ENCODE assay signal across 10 cellular contexts in genomic region chr19:4329858-4330257, GRCh38. TPM values are rescaled to one million over a fixed set of nuclear protein-coding genes. Genes with fewer than 3 reads are reported as not detected.
DNase-seq lines count a peak whose midpoint lies in the region; TF ChIP-seq lines count a peak whose summit lies in the region.
"Had no signal": no experiment of that assay in that cellular context is flagged by ENCODE, and none has a peak within 500 bp of the region (broad histone marks: within the 10 kb centered on the region; RNA-seq: fewer than 3 reads in every experiment).

No MANE protein-coding gene starts in this region.

- no peaks in the 10 kb centered on the region for H3K27me3 Mint-ChIP-seq in activated naive CD4-positive, alpha-beta T cell treated with anti-CD3 and anti-CD28 coated beads for 36 hours (ENCODE audit: low read depth)

- no peak overlapping the region for H3K27ac ChIP-seq in osteoblast (ENCODE audit: low read depth, low read length)
- H3K27ac ChIP-seq: vagina had no signal

- TF ChIP-seq CTCF in osteoblast (IDR thresholded peaks at IDR 0.05; ENCODE audit: extremely low read depth, low read depth, low read length) = no peak

- peaks cover 16% of the 10 kb centered on the region for H3K36me3 Mint-ChIP-seq in activated naive CD4-positive, alpha-beta T cell treated with anti-CD3 and anti-CD28 coated beads for 36 hours (ENCODE audit: low read depth)

- CTCF ChIA-PET in activated naive CD4-positive, alpha-beta T cell treated with anti-CD3 and anti-CD28 coated beads for 36 hours (lab: Charles Lee) = no interaction called here

- H3K36me3 ChIP-seq in osteoblast (ENCODE audit: insufficient read depth, low read length) = no peaks in the 10 kb centered on the region
- H3K36me3 ChIP-seq: vagina had no signal

- H3K79me2 ChIP-seq in osteoblast (ENCODE audit: insufficient read depth, low read length) = no peaks in the 10 kb centered on the region

- H4K20me1 ChIP-seq in osteoblast (ENCODE audit: insufficient read depth, low read length) = no peaks in the 10 kb centered on the region

- peak overlapping the region; percentile 87 for H3K4me3 Mint-ChIP-seq in activated naive CD4-positive, alpha-beta T cell treated with anti-CD3 and anti-CD28 coated beads for 36 hours

- H3K27ac Mint-ChIP-seq in activated naive CD4-positive, alpha-beta T cell treated with anti-CD3 and anti-CD28 coated beads for 36 hours = no peak overlapping the region

- no peak for DNase-seq in activated naive CD4-positive, alpha-beta T cell treated with anti-CD3 and anti-CD28 coated beads for 36 hours
- no peak for DNase-seq in activated naive CD4-positive, alpha-beta T cell treated with Interleukin-2 at 50 U/mL for 16 hours
- DNase-seq in osteoblast (ENCODE audit: insufficient read length, low spot score, missing footprints) (peak; percentile 56), mucosa of gallbladder (ENCODE audit: low spot score) (no peak)
- DNase-seq: ACHN, NCI-H187 had no signal

- H3K4me1 ChIP-seq in osteoblast (ENCODE audit: insufficient read depth, low read length) = peaks cover 5% of the 10 kb centered on the region

- H3K4me3 ChIP-seq in osteoblast (ENCODE audit: insufficient read depth, low read length) = no peak overlapping the region

- no peak overlapping the region for H2AFZ ChIP-seq in osteoblast (ENCODE audit: low read length)

- no peaks in the 10 kb centered on the region for H3K9me3 ChIP-seq in osteoblast (ENCODE audit: low read depth, low read length)
- H3K9me3 ChIP-seq: vagina had no signal

- H3K27me3 ChIP-seq in osteoblast (ENCODE audit: insufficient read depth, low read length) = peaks cover 10% of the 10 kb centered on the region
- H3K27me3 ChIP-seq: vagina had no signal

- no peak overlapping the region for H3K4me2 ChIP-seq in osteoblast (ENCODE audit: insufficient read depth, low read length)

- H3K9me3 Mint-ChIP-seq in activated naive CD4-positive, alpha-beta T cell treated with anti-CD3 and anti-CD28 coated beads for 36 hours = no peaks in the 10 kb centered on the region

- intact Hi-C loops in activated naive CD4-positive, alpha-beta T cell treated with anti-CD3 and anti-CD28 coated beads for 36 hours (cut with micrococcal nuclease) = loop anchor here (2.0 kb wide), 1 partner anchor 27 kb away; the partner anchor contains the start of gene TMIGD2

- peaks cover 27% of the 10 kb centered on the region for H3K4me1 Mint-ChIP-seq in activated naive CD4-positive, alpha-beta T cell treated with anti-CD3 and anti-CD28 coated beads for 36 hours (ENCODE audit: low read depth)

RNA-seq across cellular contexts. Expression of gene STAP2, which starts 8.8 kb away (rescaled TPM):
- 10 to 100 TPM in 1 of 2 experiments, 1 to 10 TPM in 1; 8.1 to 10.7 TPM for total RNA-seq in activated naive CD4-positive, alpha-beta T cell treated with anti-CD3 and anti-CD28 coated beads for 36 hours
- 2.4 and 2.5 TPM in 2 replicates for total RNA-seq in osteoblast
- total RNA-seq in mucosa of gallbladder = 37.8 TPM

RNA-seq across cellular contexts. Expression of gene MPND, which starts 13.5 kb away (rescaled TPM):
- 10 to 100 TPM; 16.3 to 18.6 TPM for total RNA-seq in activated naive CD4-positive, alpha-beta T cell treated with anti-CD3 and anti-CD28 coated beads for 36 hours
- total RNA-seq in osteoblast (6.8 and 6.9 TPM in 2 replicates), mucosa of gallbladder (26.1 TPM)

RNA-seq across cellular contexts. Expression of gene FSD1, which starts 25.5 kb away (rescaled TPM):
- 10 to 100 TPM; 12.3 to 17.5 TPM for total RNA-seq in activated naive CD4-positive, alpha-beta T cell treated with anti-CD3 and anti-CD28 coated beads for 36 hours
- total RNA-seq in osteoblast (0.29 and 1.1 TPM in 2 replicates), mucosa of gallbladder (1.3 TPM)

RNA-seq across cellular contexts. Expression of gene TMIGD2, which starts 27.7 kb away (rescaled TPM):
- total RNA-seq in activated naive CD4-positive, alpha-beta T cell treated with anti-CD3 and anti-CD28 coated beads for 36 hours = 10 to 100 TPM; 19.9 to 21.2 TPM
- not detected in 2 replicates for total RNA-seq in osteoblast
- total RNA-seq in mucosa of gallbladder = 0.98 TPM
- total RNA-seq: RPMI7951, vagina had no signal

RNA-seq across cellular contexts. Expression of gene SHD, which starts 50.8 kb away (rescaled TPM):
- not detected for total RNA-seq in activated naive CD4-positive, alpha-beta T cell treated with anti-CD3 and anti-CD28 coated beads for 36 hours
- total RNA-seq in osteoblast (not detected in 2 replicates), mucosa of gallbladder (not detected)
- total RNA-seq: esophagus mucosa; T-helper 1 cell treated with Interleukin-12 subunit alpha and Interleukin-12 subunit beta and Interleukin-4 antibody, amounts not matched to agents 30 ng/mL and 1 ng/mL, for 36 hours; vagina had no signal
